14 cellular contexts compared by ENCODE assay signal in genomic region chr15:90209591-90209990, GRCh38. TPM values are rescaled to one million over a fixed set of nuclear protein-coding genes. Genes with fewer than 3 reads are reported as not detected.
DNase-seq lines count a peak whose midpoint lies in the region; ATAC-seq, FAIRE-seq and TF ChIP-seq lines count a peak whose summit lies in the region.
"Had no signal": no experiment of that assay in that cellular context is flagged by ENCODE, and none has a peak within 500 bp of the region (broad histone marks: within the 10 kb centered on the region; RNA-seq: fewer than 3 reads in every experiment).

No MANE protein-coding gene starts in this region.

- DNase-seq in Daoy (ENCODE audit: low read depth) (peak; percentile 64), MG63 (peak; percentile 32), glutamatergic neuron (no peak), osteocyte (ENCODE audit: extremely low spot score, unreplicated experiment) (no peak), AG20443 (ENCODE audit: low spot score) (no peak), HepG2 (ENCODE audit: low spot score) (no peak)
- DNase-seq: activated CD8-positive, alpha-beta memory T cell treated with anti-CD3 and anti-CD28 coated beads, Interleukin-2, amount 50 U/mL, for 4 hours; midbrain; NCI-H226; stimulated activated naive CD4-positive, alpha-beta T cell treated with Interleukin-2 at 50 U/mL for 16 hours had no signal

- H3K27ac ChIP-seq in HepG2 (ENCODE audit: extremely low read length, insufficient read depth, low read length): no peak overlapping the region

- H3K27me3 ChIP-seq in MG63: no peaks in the 10 kb centered on the region
- no peaks in the 10 kb centered on the region for H3K27me3 ChIP-seq in HepG2 (ENCODE audit: control insufficient read depth in 1 of 2, insufficient read depth in 2 of 2, low read length in 2 of 2)

- WGBS in HepG2 (ENCODE audit: low lambda C conversion rate): 91% methylated on average over 9 of the region's 9 CpGs

- in situ Hi-C loops in HepG2 (cut with HindIII; ENCODE audit: extremely low pct_ligation_motif_present, low pct_unique_long_range_greater_than_20kb): no loop called here

- H3K36me3 Mint-ChIP-seq in glutamatergic neuron (ENCODE audit: unreplicated experiment) (peaks cover 5% of the 10 kb centered on the region), osteocyte (ENCODE audit: unreplicated experiment) (peaks cover 16% of the 10 kb centered on the region)

- peaks cover 58% of the 10 kb centered on the region for H3K36me3 ChIP-seq in MG63
- H3K36me3 ChIP-seq in HepG2 (replicated peaks in 1 of 2; ENCODE audit: control insufficient read depth in 1 of 2, insufficient read depth in 2 of 2, low read length in 2 of 2): peaks cover 2 to 7% of the 10 kb centered on the region in 2 experiments; a peak in 2 of 5 replicates

- no peak overlapping the region for H3K9ac ChIP-seq in HepG2 (ENCODE audit: insufficient read depth, low read depth, low read length)

- TF ChIP-seq CTCF in glutamatergic neuron (IDR thresholded peaks at IDR 0.05; ENCODE audit: partially characterized antibody, unreplicated experiment) (no peak), osteocyte (IDR thresholded peaks at IDR 0.05) (no peak), HepG2 (CRISPR knock-in tag; IDR thresholded peaks at IDR 0.05) (no peak)

- H2AFZ ChIP-seq in HepG2 (ENCODE audit: low read length): no peak overlapping the region

- TF ChIP-seq EP300 in HepG2 (IDR thresholded peaks at IDR 0.05; ENCODE audit: low read depth in 2 of 2, low read length in 2 of 2) (no peak), HepG2 (CRISPR knock-in tag; IDR thresholded peaks at IDR 0.05; ENCODE audit: borderline replicate concordance) (no peak)

- H4K20me1 ChIP-seq in HepG2 (ENCODE audit: insufficient read depth, low read length): peaks cover 6% of the 10 kb centered on the region; the same call in 1 of the 2 replicates

- H3K9me3 Mint-ChIP-seq in glutamatergic neuron (ENCODE audit: unreplicated experiment) (peaks cover 5% of the 10 kb centered on the region), osteocyte (ENCODE audit: unreplicated experiment) (no peaks in the 10 kb centered on the region)

- ATAC-seq in GM19025 (IDR thresholded peaks at IDR 0.05; ENCODE audit: low read depth, unreplicated experiment) (peak; percentile 48), HepG2 (no peak), HG03097 (IDR thresholded peaks at IDR 0.05; ENCODE audit: low FRiP score, unreplicated experiment) (no peak)

- H3K4me3 ChIP-seq in MG63 (no peak overlapping the region), HepG2 (replicated peaks in 1 of 3; ENCODE audit: insufficient read depth in 1 of 3, low read depth in 2 of 3, low read length in 3 of 3) (no peak overlapping the region)

- POLR2A ChIA-PET in HepG2 (lab: Yijun Ruan, JAX): no interaction called here

- no TSS peak for BruUV-seq in HepG2 (replicated peaks; lab: Mats Ljungman, UMichigan)

- no peak for FAIRE-seq in HepG2 (lab: Jason Lieb, UNC)

- intact Hi-C loops in HepG2 (cut with micrococcal nuclease; ENCODE audit: unreplicated experiment): no loop called here

- H3K4me3 Mint-ChIP-seq in glutamatergic neuron (ENCODE audit: unreplicated experiment): peak overlapping the region; percentile 32
- H3K4me3 Mint-ChIP-seq in osteocyte (ENCODE audit: unreplicated experiment): no peak overlapping the region

- no peak for TF ChIP-seq POLR2A in HepG2 (IDR thresholded peaks at IDR 0.05; ENCODE audit: insufficient read depth in 1 of 2, low read depth in 2 of 2, low read length in 2 of 2)

- H3K4me2 ChIP-seq in HepG2 (ENCODE audit: low read depth, low read length): no peak overlapping the region

- H3K4me1 Mint-ChIP-seq in glutamatergic neuron (ENCODE audit: low read depth, unreplicated experiment): peaks cover 4% of the 10 kb centered on the region
- peaks cover 24% of the 10 kb centered on the region for H3K4me1 Mint-ChIP-seq in osteocyte (ENCODE audit: unreplicated experiment)

- peaks cover 31% of the 10 kb centered on the region for H3K4me1 ChIP-seq in HepG2 (ENCODE audit: insufficient read depth, low read length)

- no peak for TF ChIP-seq RAD21 in HepG2 (CRISPR knock-in tag; IDR thresholded peaks at IDR 0.05)

- CTCF ChIA-PET in HepG2 (lab: Yijun Ruan, JAX; ENCODE audit: low intra/inter-chr PET ratio, low total read pairs): no interaction called here

- H3K79me2 ChIP-seq in HepG2 (ENCODE audit: insufficient read depth, low read length): no peaks in the 10 kb centered on the region

- peaks cover 12% of the 10 kb centered on the region for H3K27me3 Mint-ChIP-seq in glutamatergic neuron (ENCODE audit: unreplicated experiment)
- H3K27me3 Mint-ChIP-seq in osteocyte (ENCODE audit: unreplicated experiment): no peaks in the 10 kb centered on the region

- H3K27ac Mint-ChIP-seq in glutamatergic neuron (ENCODE audit: unreplicated experiment) (no peak overlapping the region), osteocyte (ENCODE audit: unreplicated experiment) (no peak overlapping the region)

- H3K9me3 ChIP-seq in MG63 (no peaks in the 10 kb centered on the region), HepG2 (ENCODE audit: low read length) (no peaks in the 10 kb centered on the region)

RNA-seq across cellular contexts. Expression of gene SEMA4B, which starts 8.5 kb away (rescaled TPM):
- total RNA-seq in Daoy (2014; rRNA removed; shearing (Covaris generic)): 16.2 and 31.4 TPM in 2 replicates
- 3.7 and 19.0 TPM in 2 replicates for total RNA-seq in MG63 (2014; rRNA removed; shearing (Covaris generic); ENCODE audit: low replicate concordance)
- total RNA-seq in glutamatergic neuron (ENCODE audit: unreplicated experiment): 31.8 TPM
- 23.3 and 26.0 TPM in 2 replicates for total RNA-seq in osteocyte
- 1.3 and 2.1 TPM in 2 replicates for total RNA-seq in HepG2 (2016; rRNA removed; fragmentation: Illumina TruSeq; extraction: Trizol)
- total RNA-seq in HepG2 (2016; cell fraction: cytosol; rRNA removed; fragmentation: Illumina TruSeq; extraction: Trizol; ENCODE audit: low read depth): 2.8 and 3.6 TPM in 2 replicates
- total RNA-seq in HepG2 (2016; cell fraction: insoluble cytoplasmic fraction; rRNA removed; fragmentation: Illumina TruSeq; extraction: Trizol): 1.8 and 2.7 TPM in 2 replicates
- total RNA-seq in HepG2 (2016; cell fraction: membrane; rRNA removed; fragmentation: Illumina TruSeq; extraction: Trizol): 1.5 and 1.8 TPM in 2 replicates
- total RNA-seq in HepG2 (2016; cell fraction: nucleus; rRNA removed; fragmentation: Illumina TruSeq; extraction: Trizol): 4.4 and 5.3 TPM in 2 replicates
- polyA plus RNA-seq in HepG2 (2011; rRNA removed): 17.0 and 31.8 TPM in 2 replicates
- polyA plus RNA-seq in HepG2 (2011; cell fraction: cytosol; rRNA removed): 11.3 and 13.8 TPM in 2 replicates
- polyA plus RNA-seq in HepG2 (2011; cell fraction: nucleus; rRNA removed): 63.8 and 71.1 TPM in 2 replicates
- polyA plus RNA-seq in HepG2 (2012): 11.2 and 22.4 TPM in 2 replicates
- polyA plus RNA-seq in HepG2 (2016; cell fraction: cytosol; fragmentation: Illumina TruSeq; extraction: Trizol; ENCODE audit: low read depth): 0.40 and 0.47 TPM in 2 replicates
- 2.0 and 2.2 TPM in 2 replicates for polyA plus RNA-seq in HepG2 (2016; cell fraction: insoluble cytoplasmic fraction; fragmentation: Illumina TruSeq; extraction: Trizol; ENCODE audit: low read depth)
- 0.70 and 1.2 TPM in 2 replicates for polyA plus RNA-seq in HepG2 (2016; cell fraction: membrane; fragmentation: Illumina TruSeq; extraction: Trizol; ENCODE audit: low read depth)
- 14.4 and 14.8 TPM in 2 replicates for polyA plus RNA-seq in HepG2 (2016; cell fraction: nucleus; fragmentation: Illumina TruSeq; extraction: Trizol; ENCODE audit: insufficient read depth, low read depth)
- 42.2 and 71.8 TPM in 2 replicates for polyA minus RNA-seq in HepG2 (2011; rRNA and poly(A)+ RNA removed; ENCODE audit: low replicate concordance)
- polyA minus RNA-seq in HepG2 (2011; cell fraction: cytosol; rRNA and poly(A)+ RNA removed): 25.4 and 35.9 TPM in 2 replicates
- polyA minus RNA-seq in HepG2 (2011; cell fraction: nucleus; rRNA and poly(A)+ RNA removed): 35.4 and 39.4 TPM in 2 replicates

RNA-seq across cellular contexts. Expression of gene CIB1, which starts 24.1 kb away (rescaled TPM):
- total RNA-seq in Daoy (2014; rRNA removed; shearing (Covaris generic)): 25.5 and 39.3 TPM in 2 replicates
- total RNA-seq in MG63 (2014; rRNA removed; shearing (Covaris generic); ENCODE audit: low replicate concordance): 48.7 and 158 TPM in 2 replicates
- 8.0 TPM for total RNA-seq in glutamatergic neuron (ENCODE audit: unreplicated experiment)
- total RNA-seq in osteocyte: 33.8 and 35.9 TPM in 2 replicates
- 38.7 and 52.4 TPM in 2 replicates for total RNA-seq in HepG2 (2016; rRNA removed; fragmentation: Illumina TruSeq; extraction: Trizol)
- 18.8 and 20.6 TPM in 2 replicates for total RNA-seq in HepG2 (2016; cell fraction: cytosol; rRNA removed; fragmentation: Illumina TruSeq; extraction: Trizol; ENCODE audit: low read depth)
- total RNA-seq in HepG2 (2016; cell fraction: insoluble cytoplasmic fraction; rRNA removed; fragmentation: Illumina TruSeq; extraction: Trizol): 43.1 and 52.3 TPM in 2 replicates
- 30.4 and 35.8 TPM in 2 replicates for total RNA-seq in HepG2 (2016; cell fraction: membrane; rRNA removed; fragmentation: Illumina TruSeq; extraction: Trizol)
- total RNA-seq in HepG2 (2016; cell fraction: nucleus; rRNA removed; fragmentation: Illumina TruSeq; extraction: Trizol): 22.1 and 24.2 TPM in 2 replicates
- 72.7 and 73.6 TPM in 2 replicates for polyA plus RNA-seq in HepG2 (2011; rRNA removed)
- 50.7 and 83.9 TPM in 2 replicates for polyA plus RNA-seq in HepG2 (2011; cell fraction: cytosol; rRNA removed)
- 47.6 and 49.0 TPM in 2 replicates for polyA plus RNA-seq in HepG2 (2011; cell fraction: nucleus; rRNA removed)
- 22.9 and 33.8 TPM in 2 replicates for polyA plus RNA-seq in HepG2 (2012)
- 38.0 and 44.9 TPM in 2 replicates for polyA plus RNA-seq in HepG2 (2016; cell fraction: cytosol; fragmentation: Illumina TruSeq; extraction: Trizol; ENCODE audit: low read depth)
- 88.2 and 89.6 TPM in 2 replicates for polyA plus RNA-seq in HepG2 (2016; cell fraction: insoluble cytoplasmic fraction; fragmentation: Illumina TruSeq; extraction: Trizol; ENCODE audit: low read depth)
- polyA plus RNA-seq in HepG2 (2016; cell fraction: membrane; fragmentation: Illumina TruSeq; extraction: Trizol; ENCODE audit: low read depth): 44.3 and 53.1 TPM in 2 replicates
- polyA plus RNA-seq in HepG2 (2016; cell fraction: nucleus; fragmentation: Illumina TruSeq; extraction: Trizol; ENCODE audit: insufficient read depth, low read depth): 71.0 and 73.3 TPM in 2 replicates
- polyA minus RNA-seq in HepG2 (2011; rRNA and poly(A)+ RNA removed; ENCODE audit: low replicate concordance): 45.8 and 91.0 TPM in 2 replicates
- polyA minus RNA-seq in HepG2 (2011; cell fraction: cytosol; rRNA and poly(A)+ RNA removed): 10.3 and 12.9 TPM in 2 replicates
- 5.7 TPM in 2 replicates for polyA minus RNA-seq in HepG2 (2011; cell fraction: nucleus; rRNA and poly(A)+ RNA removed)

RNA-seq across cellular contexts. Expression of gene GDPGP1, which starts 24.4 kb away (rescaled TPM):
- total RNA-seq in Daoy (2014; rRNA removed; shearing (Covaris generic)): 4.2 TPM in 2 replicates
- total RNA-seq in MG63 (2014; rRNA removed; shearing (Covaris generic); ENCODE audit: low replicate concordance): 0.86 and 6.4 TPM in 2 replicates
- total RNA-seq in glutamatergic neuron (ENCODE audit: unreplicated experiment): 7.4 TPM
- total RNA-seq in osteocyte: 5.6 and 6.6 TPM in 2 replicates
- 4.3 and 5.0 TPM in 2 replicates for total RNA-seq in HepG2 (2016; rRNA removed; fragmentation: Illumina TruSeq; extraction: Trizol)
- 1.2 TPM in 2 replicates for total RNA-seq in HepG2 (2016; cell fraction: cytosol; rRNA removed; fragmentation: Illumina TruSeq; extraction: Trizol; ENCODE audit: low read depth)
- 5.0 and 6.6 TPM in 2 replicates for total RNA-seq in HepG2 (2016; cell fraction: insoluble cytoplasmic fraction; rRNA removed; fragmentation: Illumina TruSeq; extraction: Trizol)
- 2.4 and 2.8 TPM in 2 replicates for total RNA-seq in HepG2 (2016; cell fraction: membrane; rRNA removed; fragmentation: Illumina TruSeq; extraction: Trizol)
- 4.7 and 4.8 TPM in 2 replicates for total RNA-seq in HepG2 (2016; cell fraction: nucleus; rRNA removed; fragmentation: Illumina TruSeq; extraction: Trizol)
- polyA plus RNA-seq in HepG2 (2011; rRNA removed): 1.5 and 2.2 TPM in 2 replicates
- 0.83 and 1.3 TPM in 2 replicates for polyA plus RNA-seq in HepG2 (2011; cell fraction: cytosol; rRNA removed)
- polyA plus RNA-seq in HepG2 (2011; cell fraction: nucleus; rRNA removed): 6.5 and 7.4 TPM in 2 replicates
- polyA plus RNA-seq in HepG2 (2012): 0.84 and 1.2 TPM in 2 replicates
- polyA plus RNA-seq in HepG2 (2016; cell fraction: cytosol; fragmentation: Illumina TruSeq; extraction: Trizol; ENCODE audit: low read depth): 0.17 and 0.42 TPM in 2 replicates
- polyA plus RNA-seq in HepG2 (2016; cell fraction: insoluble cytoplasmic fraction; fragmentation: Illumina TruSeq; extraction: Trizol; ENCODE audit: low read depth): 2.4 and 3.1 TPM in 2 replicates
- 0.72 and 0.86 TPM in 2 replicates for polyA plus RNA-seq in HepG2 (2016; cell fraction: membrane; fragmentation: Illumina TruSeq; extraction: Trizol; ENCODE audit: low read depth)
- polyA plus RNA-seq in HepG2 (2016; cell fraction: nucleus; fragmentation: Illumina TruSeq; extraction: Trizol; ENCODE audit: insufficient read depth, low read depth): 2.7 and 3.3 TPM in 2 replicates
- 18.9 and 23.4 TPM in 2 replicates for polyA minus RNA-seq in HepG2 (2011; rRNA and poly(A)+ RNA removed; ENCODE audit: low replicate concordance)
- polyA minus RNA-seq in HepG2 (2011; cell fraction: cytosol; rRNA and poly(A)+ RNA removed): 1.2 and 3.0 TPM in 2 replicates
- 12.5 and 15.4 TPM in 2 replicates for polyA minus RNA-seq in HepG2 (2011; cell fraction: nucleus; rRNA and poly(A)+ RNA removed)

RNA-seq across cellular contexts. Expression of gene TTLL13, which starts 39.8 kb away (rescaled TPM):
- total RNA-seq in Daoy (2014; rRNA removed; shearing (Covaris generic)): 0.06 TPM in 1 of 2 replicates, not detected in the other
- total RNA-seq in MG63 (2014; rRNA removed; shearing (Covaris generic); ENCODE audit: low replicate concordance): 0.07 TPM in 1 of 2 replicates, not detected in the other
- total RNA-seq in glutamatergic neuron (ENCODE audit: unreplicated experiment): not detected
- not detected in 2 replicates for total RNA-seq in osteocyte
- 0.29 TPM in 1 of 2 replicates, not detected in the other for total RNA-seq in HepG2 (2016; rRNA removed; fragmentation: Illumina TruSeq; extraction: Trizol)
- 0.09 TPM in 1 of 2 replicates, not detected in the other for total RNA-seq in HepG2 (2016; cell fraction: cytosol; rRNA removed; fragmentation: Illumina TruSeq; extraction: Trizol; ENCODE audit: low read depth)
- total RNA-seq in HepG2 (2016; cell fraction: insoluble cytoplasmic fraction; rRNA removed; fragmentation: Illumina TruSeq; extraction: Trizol): 0.11 TPM in 1 of 2 replicates, not detected in the other
- total RNA-seq in HepG2 (2016; cell fraction: membrane; rRNA removed; fragmentation: Illumina TruSeq; extraction: Trizol): 0.21 TPM in 1 of 2 replicates, not detected in the other
- 0.25 TPM in 1 of 2 replicates, not detected in the other for total RNA-seq in HepG2 (2016; cell fraction: nucleus; rRNA removed; fragmentation: Illumina TruSeq; extraction: Trizol)
- polyA plus RNA-seq in HepG2 (2011; rRNA removed): 0.07 and 0.08 TPM in 2 replicates
- polyA plus RNA-seq in HepG2 (2011; cell fraction: cytosol; rRNA removed): 0.04 and 0.14 TPM in 2 replicates
- 0.21 and 0.51 TPM in 2 replicates for polyA plus RNA-seq in HepG2 (2011; cell fraction: nucleus; rRNA removed)
- polyA plus RNA-seq in HepG2 (2012): not detected in 2 replicates
- not detected in 2 replicates for polyA plus RNA-seq in HepG2 (2016; cell fraction: cytosol; fragmentation: Illumina TruSeq; extraction: Trizol; ENCODE audit: low read depth)
- polyA plus RNA-seq in HepG2 (2016; cell fraction: insoluble cytoplasmic fraction; fragmentation: Illumina TruSeq; extraction: Trizol; ENCODE audit: low read depth): not detected in 2 replicates
- polyA plus RNA-seq in HepG2 (2016; cell fraction: membrane; fragmentation: Illumina TruSeq; extraction: Trizol; ENCODE audit: low read depth): 0.09 TPM in 1 of 2 replicates, not detected in the other
- 0.28 TPM in 1 of 2 replicates, not detected in the other for polyA plus RNA-seq in HepG2 (2016; cell fraction: nucleus; fragmentation: Illumina TruSeq; extraction: Trizol; ENCODE audit: insufficient read depth, low read depth)
- not detected in 2 replicates for polyA minus RNA-seq in HepG2 (2011; rRNA and poly(A)+ RNA removed; ENCODE audit: low replicate concordance)
- polyA minus RNA-seq in HepG2 (2011; cell fraction: cytosol; rRNA and poly(A)+ RNA removed): not detected in 2 replicates
- 0.26 TPM in 1 of 2 replicates, not detected in the other for polyA minus RNA-seq in HepG2 (2011; cell fraction: nucleus; rRNA and poly(A)+ RNA removed)
- total RNA-seq: glomerular endothelial cell, skeletal muscle tissue had no signal

RNA-seq across cellular contexts. Expression of gene NGRN, which starts 55.9 kb away (rescaled TPM):
- total RNA-seq in Daoy (2014; rRNA removed; shearing (Covaris generic)): 129 and 135 TPM in 2 replicates
- 83.1 and 134 TPM in 2 replicates for total RNA-seq in MG63 (2014; rRNA removed; shearing (Covaris generic); ENCODE audit: low replicate concordance)
- 156 TPM for total RNA-seq in glutamatergic neuron (ENCODE audit: unreplicated experiment)
- 92.3 and 94.8 TPM in 2 replicates for total RNA-seq in osteocyte
- 63.7 and 77.7 TPM in 2 replicates for total RNA-seq in HepG2 (2016; rRNA removed; fragmentation: Illumina TruSeq; extraction: Trizol)
- total RNA-seq in HepG2 (2016; cell fraction: cytosol; rRNA removed; fragmentation: Illumina TruSeq; extraction: Trizol; ENCODE audit: low read depth): 11.5 and 13.8 TPM in 2 replicates
- total RNA-seq in HepG2 (2016; cell fraction: insoluble cytoplasmic fraction; rRNA removed; fragmentation: Illumina TruSeq; extraction: Trizol): 60.1 and 83.0 TPM in 2 replicates
- 39.4 and 40.9 TPM in 2 replicates for total RNA-seq in HepG2 (2016; cell fraction: membrane; rRNA removed; fragmentation: Illumina TruSeq; extraction: Trizol)
- 26.7 and 28.3 TPM in 2 replicates for total RNA-seq in HepG2 (2016; cell fraction: nucleus; rRNA removed; fragmentation: Illumina TruSeq; extraction: Trizol)
- 39.8 and 44.2 TPM in 2 replicates for polyA plus RNA-seq in HepG2 (2011; rRNA removed)
- polyA plus RNA-seq in HepG2 (2011; cell fraction: cytosol; rRNA removed): 31.8 and 47.0 TPM in 2 replicates
- 12.2 and 16.6 TPM in 2 replicates for polyA plus RNA-seq in HepG2 (2011; cell fraction: nucleus; rRNA removed)
- 42.4 and 48.2 TPM in 2 replicates for polyA plus RNA-seq in HepG2 (2012)
- polyA plus RNA-seq in HepG2 (2016; cell fraction: cytosol; fragmentation: Illumina TruSeq; extraction: Trizol; ENCODE audit: low read depth): 13.2 and 14.3 TPM in 2 replicates
- 79.7 and 93.5 TPM in 2 replicates for polyA plus RNA-seq in HepG2 (2016; cell fraction: insoluble cytoplasmic fraction; fragmentation: Illumina TruSeq; extraction: Trizol; ENCODE audit: low read depth)
- 29.5 and 31.6 TPM in 2 replicates for polyA plus RNA-seq in HepG2 (2016; cell fraction: membrane; fragmentation: Illumina TruSeq; extraction: Trizol; ENCODE audit: low read depth)
- 39.0 and 42.2 TPM in 2 replicates for polyA plus RNA-seq in HepG2 (2016; cell fraction: nucleus; fragmentation: Illumina TruSeq; extraction: Trizol; ENCODE audit: insufficient read depth, low read depth)
- 32.4 and 58.8 TPM in 2 replicates for polyA minus RNA-seq in HepG2 (2011; rRNA and poly(A)+ RNA removed; ENCODE audit: low replicate concordance)
- 15.7 and 19.1 TPM in 2 replicates for polyA minus RNA-seq in HepG2 (2011; cell fraction: cytosol; rRNA and poly(A)+ RNA removed)
- polyA minus RNA-seq in HepG2 (2011; cell fraction: nucleus; rRNA and poly(A)+ RNA removed): 11.7 and 13.3 TPM in 2 replicates

Comparison
In these comparisons a context has a peak if more than half of its experiments do, and no peak if none do; other contexts are left out.
1. DNase-seq: peak in Daoy (single experiment) and MG63 (single experiment); none in glutamatergic neuron (single experiment), osteocyte (single experiment), AG20443 (single experiment) and HepG2 (single experiment).